ENCODE assay signal across 8 cellular contexts in the genomic region with DNA sequence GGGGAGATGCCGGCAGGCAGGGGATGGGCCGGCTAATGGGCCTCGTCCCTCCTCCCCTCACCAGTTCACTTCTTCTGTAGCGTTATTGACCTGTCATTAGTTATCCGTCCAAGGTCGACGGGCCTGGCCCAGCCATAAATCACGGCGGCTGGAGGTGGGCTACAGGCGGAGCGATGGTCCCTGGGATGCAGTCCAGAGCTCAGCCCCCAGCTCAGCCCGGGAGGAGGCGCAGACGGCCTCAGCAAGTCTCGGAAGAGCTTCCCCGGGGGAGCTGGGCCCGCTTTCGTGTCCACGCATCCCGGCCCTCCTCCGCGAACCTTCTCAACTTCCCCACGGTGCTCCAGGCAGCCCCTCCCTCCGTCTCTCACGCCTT. TPM values are rescaled to one million over a fixed set of nuclear protein-coding genes. Genes with fewer than 3 reads are reported as not detected.
A peak's percentile ranks its signal among the peaks of the same experiment; 100 is the strongest.
DNase-seq lines count a peak whose midpoint lies in the region; ATAC-seq and TF ChIP-seq lines count a peak whose summit lies in the region.

No MANE protein-coding gene starts in this region.

- H3K27me3 ChIP-seq in Karpas-422 (ENCODE audit: low read length) (no peaks in the 10 kb centered on the region), colonic mucosa (peaks cover 42% of the 10 kb centered on the region), gastroesophageal sphincter (peaks cover 57% of the 10 kb centered on the region)

- peaks cover 6% of the 10 kb centered on the region for H3K4me1 ChIP-seq in Karpas-422 (ENCODE audit: low read length)
- peaks cover 10% of the 10 kb centered on the region for H3K4me1 ChIP-seq in colonic mucosa
- H3K4me1 ChIP-seq in gastroesophageal sphincter, result peaks cover 0 to 30% (median 22%) of the 10 kb centered on the region in 3 donors

- H3K27ac Mint-ChIP-seq in CD14-positive monocyte, result no peak overlapping the region
- H3K27ac Mint-ChIP-seq in natural killer cell treated with Interleukin-12 subunit alpha and Interleukin-12 subunit beta and Interleukin-15 and Interleukin-18, amount 100 ng/mL, for 72 hours, result no peak overlapping the region

- TF ChIP-seq POLR2A in gastroesophageal sphincter (IDR thresholded peaks at IDR 0.05), result no peak

- peak overlapping the region; percentile 70; the same call in 1 of the 2 replicates for H3K9ac ChIP-seq in Karpas-422 (ENCODE audit: low read length)
- peak overlapping the region in 1 of 2 donors; percentile 63 for H3K9ac ChIP-seq in colonic mucosa (ENCODE audit: low read depth in 2 of 2, low read length in 2 of 2)

- no peak for TF ChIP-seq EP300 in gastroesophageal sphincter (IDR thresholded peaks at IDR 0.05)

- no peak overlapping the region for H2AFZ ChIP-seq in Karpas-422 (ENCODE audit: low read length)

- no peak for ATAC-seq in natural killer cell treated with Interleukin-12 subunit alpha and Interleukin-12 subunit beta and Interleukin-15 and Interleukin-18, amount 100 ng/mL, for 72 hours
- ATAC-seq in HG02973 (IDR thresholded peaks at IDR 0.05; ENCODE audit: unreplicated experiment) (no peak), gastroesophageal sphincter (no peak)

- H3K27me3 Mint-ChIP-seq in CD14-positive monocyte (ENCODE audit: low read depth in 3 of 3), result peaks cover 54 to 59% (median 56%) of the 10 kb centered on the region in 3 donors
- peaks cover 26 to 29% of the 10 kb centered on the region in 2 donors for H3K27me3 Mint-ChIP-seq in natural killer cell treated with Interleukin-12 subunit alpha and Interleukin-12 subunit beta and Interleukin-15 and Interleukin-18, amount 100 ng/mL, for 72 hours

- no peaks in the 10 kb centered on the region for H3K36me3 ChIP-seq in Karpas-422 (ENCODE audit: insufficient read depth, low read length)
- no peaks in the 10 kb centered on the region for H3K36me3 ChIP-seq in colonic mucosa
- H3K36me3 ChIP-seq in gastroesophageal sphincter, result no peaks in the 10 kb centered on the region

- H3K9me2 ChIP-seq in Karpas-422 (replicated peaks; ENCODE audit: insufficient read depth, low read length), result no peaks in the 10 kb centered on the region

- H3K9me3 ChIP-seq in Karpas-422 (ENCODE audit: low read length) (no peaks in the 10 kb centered on the region), colonic mucosa (no peaks in the 10 kb centered on the region), gastroesophageal sphincter (peaks cover 0 to 14% (median 0%) of the 10 kb centered on the region in 3 donors)

- no peaks in the 10 kb centered on the region for H4K20me1 ChIP-seq in Karpas-422 (ENCODE audit: insufficient read depth, low read depth, low read length)

- peaks cover 0 to 13% (median 6%) of the 10 kb centered on the region in 7 donors for H3K9me3 Mint-ChIP-seq in CD14-positive monocyte
- H3K9me3 Mint-ChIP-seq in natural killer cell treated with Interleukin-12 subunit alpha and Interleukin-12 subunit beta and Interleukin-15 and Interleukin-18, amount 100 ng/mL, for 72 hours, result no peaks in the 10 kb centered on the region

- peak overlapping the region; percentile 86 to 91 for H3K4me3 Mint-ChIP-seq in CD14-positive monocyte
- H3K4me3 Mint-ChIP-seq in natural killer cell treated with Interleukin-12 subunit alpha and Interleukin-12 subunit beta and Interleukin-15 and Interleukin-18, amount 100 ng/mL, for 72 hours, result peak overlapping the region; percentile 62

- TF ChIP-seq CTCF in CD14-positive monocyte (IDR thresholded peaks at IDR 0.05) (no peak), colonic mucosa (IDR thresholded peaks at IDR 0.05) (no peak), gastroesophageal sphincter (IDR thresholded peaks at IDR 0.05) (no peak)

- DNase-seq in CD14-positive monocyte (ENCODE audit: low spot score), result no peak
- DNase-seq in Karpas-422, result no peak
- DNase-seq in colonic mucosa, result no peak
- DNase-seq in natural killer cell treated with Interleukin-12 subunit alpha and Interleukin-12 subunit beta and Interleukin-15 and Interleukin-18, amount 100 ng/mL, for 72 hours (ENCODE audit: low spot score), result no peak
- DNase-seq in DMS 273 (lab: John Stamatoyannopoulos, UW; ENCODE audit: unreplicated experiment), result no peak
- DNase-seq in HUDEP-2 (lab: John Stamatoyannopoulos, UW; ENCODE audit: unreplicated experiment in 76 of 76), result no peak

- H3K79me2 ChIP-seq in Karpas-422 (ENCODE audit: low read length), result no peaks in the 10 kb centered on the region

- H3K4me3 ChIP-seq in Karpas-422 (ENCODE audit: low read length) (peak overlapping the region; percentile 72), colonic mucosa (peak overlapping the region; percentile 55), gastroesophageal sphincter (peak overlapping the region in 1 of 2 donors; percentile 54)

- peaks cover 2 to 5% of the 10 kb centered on the region in 2 donors for H3K36me3 Mint-ChIP-seq in CD14-positive monocyte
- no peaks in the 10 kb centered on the region for H3K36me3 Mint-ChIP-seq in natural killer cell treated with Interleukin-12 subunit alpha and Interleukin-12 subunit beta and Interleukin-15 and Interleukin-18, amount 100 ng/mL, for 72 hours

- H3K4me2 ChIP-seq in Karpas-422 (ENCODE audit: low read depth, low read length, poor library complexity, severe bottlenecking), result peak overlapping the region; percentile 79

- peaks cover 22% of the 10 kb centered on the region for H3K4me1 Mint-ChIP-seq in CD14-positive monocyte
- H3K4me1 Mint-ChIP-seq in natural killer cell treated with Interleukin-12 subunit alpha and Interleukin-12 subunit beta and Interleukin-15 and Interleukin-18, amount 100 ng/mL, for 72 hours (ENCODE audit: low read depth in 2 of 2), result peaks cover 8 to 9% of the 10 kb centered on the region in 2 donors

- 3% methylated on average over 24 of the region's 25 CpGs; no CpG with 5 or more reads in 1 of the 2 donors for WGBS in gastroesophageal sphincter (ENCODE audit: low coverage in 1 of 2), 2 donors

- no peak overlapping the region for H3K27ac ChIP-seq in Karpas-422 (ENCODE audit: low read length)
- H3K27ac ChIP-seq in colonic mucosa, result no peak overlapping the region
- no peak overlapping the region for H3K27ac ChIP-seq in gastroesophageal sphincter

- intact Hi-C loops in CD14-positive monocyte (cut with micrococcal nuclease) (loop anchor here in 1 of 2 donors (10.0 kb wide), 1 partner anchor 295 kb away; no protein-coding TSS in a partner anchor), colonic mucosa (cut with DNase I) (loop anchor here (2.0 to 10.0 kb wide), 2 partner anchors 125 to 357 kb away; no protein-coding TSS in a partner anchor)

RNA-seq across cellular contexts. Expression of a gene that starts 18.6 kb away (rescaled TPM):
- 10 to 100 TPM in 1 of 2 donors, 1 to 10 TPM in 1; 9.9 to 10.6 TPM for polyA plus RNA-seq in CD14-positive monocyte
- 8.5 and 18.8 TPM in 2 replicates for total RNA-seq in Karpas-422 (2014; rRNA removed; shearing (Covaris generic); ENCODE audit: low replicate concordance)
- 10 to 100 TPM; 23.3 to 33.9 TPM for total RNA-seq in colonic mucosa
- total RNA-seq in natural killer cell treated with Interleukin-12 subunit alpha and Interleukin-12 subunit beta and Interleukin-15 and Interleukin-18, amount 100 ng/mL, for 72 hours, result 10 to 100 TPM; 27.6 to 37.3 TPM
- total RNA-seq in gastroesophageal sphincter, result 10 to 100 TPM; 21.6 to 28.8 (median 24.4) TPM

RNA-seq across cellular contexts. Expression of a gene that starts 18.7 kb away (rescaled TPM):
- polyA plus RNA-seq in CD14-positive monocyte, result 10 to 100 TPM in 1 of 2 donors, 1 to 10 TPM in 1; 9.0 to 17.0 TPM
- 12.8 and 15.7 TPM in 2 replicates for total RNA-seq in Karpas-422 (2014; rRNA removed; shearing (Covaris generic); ENCODE audit: low replicate concordance)
- total RNA-seq in colonic mucosa (10 to 100 TPM; 19.2 to 19.4 TPM), gastroesophageal sphincter (10 to 100 TPM; 13.4 to 30.1 (median 24.5) TPM)
- total RNA-seq in natural killer cell treated with Interleukin-12 subunit alpha and Interleukin-12 subunit beta and Interleukin-15 and Interleukin-18, amount 100 ng/mL, for 72 hours, result 10 to 100 TPM in 1 of 2 donors, 1 to 10 TPM in 1; 8.2 to 11.2 TPM
